In genomic region chr2:133809485-133809884, GRCh38 we compare ENCODE assay signal across 29 cellular contexts.
"Had no signal": no experiment of that assay in that cellular context is flagged by ENCODE, and none has a peak within 500 bp of the region (broad histone marks: within the 10 kb centered on the region; RNA-seq: fewer than 3 reads in every experiment).

No MANE protein-coding gene starts in this region.

- H3K4me1 Mint-ChIP-seq: immature natural killer cell, mesothelial cell of epicardium had no signal

- ATAC-seq: left colon; left lung; lower lobe of right lung; naive thymus-derived CD4-positive, alpha-beta T cell; natural killer cell treated with Interleukin-12 subunit alpha and Interleukin-12 subunit beta and Interleukin-15 and Interleukin-18, amount 100 ng/mL, for 72 hours; right lobe of liver; upper lobe of right lung had no signal

- H3K4me3 ChIP-seq: left lung, lower lobe of right lung, ovary, right atrium auricular region, right lobe of liver, smooth muscle cell, suprapubic skin, thoracic aorta, tibial artery, upper lobe of right lung had no signal

- H3K36me3 Mint-ChIP-seq: mesothelial cell of epicardium had no signal

- H3K27me3 ChIP-seq: left lung, ovary, right atrium auricular region, right lobe of liver, suprapubic skin, tibial artery, upper lobe of right lung had no signal

- H3K27ac Mint-ChIP-seq: immature natural killer cell; mesothelial cell of epicardium; natural killer cell treated with Interleukin-12 subunit alpha and Interleukin-12 subunit beta and Interleukin-15 and Interleukin-18, amount 100 ng/mL, for 72 hours; progenitor cell of endocrine pancreas; stimulated activated naive CD8-positive, alpha-beta T cell treated with anti-CD3 and anti-CD28 coated beads, Interleukin-15, Interleukin-2, amounts not matched to agents 100 ng/mL and 50 ng/mL, for 24 hours had no signal

- DNase-seq: hypothalamus; immature natural killer cell; kidney; left colon; left lung; lower lobe of right lung; mammary epithelial cell; mesendoderm; naive thymus-derived CD4-positive, alpha-beta T cell; ovary; right lobe of liver; stimulated activated CD4-positive, alpha-beta T cell treated with anti-CD3 and anti-CD28 coated beads, Interleukin-1b, Interleukin-23, amount 100 ng/mL, for 48 hours; stimulated activated CD4-positive, alpha-beta T cell treated with anti-CD3 and anti-CD28 coated beads, Interleukin-2, amount 100 ng/mL, for 48 hours; stimulated activated CD4-positive, alpha-beta T cell treated with anti-CD3 and anti-CD28 coated beads, Interleukin-4, amount 100 ng/mL, for 4 hours; stimulated activated CD8-positive, alpha-beta memory T cell treated with anti-CD3 and anti-CD28 coated beads, Interleukin-4, amount 100 ng/mL, for 48 hours; stimulated activated naive CD4-positive, alpha-beta T cell; tibial artery; trophoblast cell; upper lobe of right lung had no signal

- H3K4me2 ChIP-seq: smooth muscle cell had no signal

- H3K27ac ChIP-seq: left lung, lower lobe of right lung, ovary, right atrium auricular region, right lobe of liver, suprapubic skin, thoracic aorta, tibial artery, upper lobe of right lung had no signal

- H3K4me1 ChIP-seq: left lung, lower lobe of right lung, right atrium auricular region, right lobe of liver, suprapubic skin, tibial artery, upper lobe of right lung had no signal

- H3K9me3 ChIP-seq: lower lobe of right lung, ovary, right atrium auricular region, right lobe of liver, suprapubic skin, thoracic aorta, tibial artery, upper lobe of right lung had no signal

- H3K4me3 Mint-ChIP-seq: immature natural killer cell; mesothelial cell of epicardium; naive thymus-derived CD4-positive, alpha-beta T cell; natural killer cell treated with Interleukin-12 subunit alpha and Interleukin-12 subunit beta and Interleukin-15 and Interleukin-18, amount 100 ng/mL, for 72 hours; stimulated activated naive CD8-positive, alpha-beta T cell treated with anti-CD3 and anti-CD28 coated beads, Interleukin-15, Interleukin-2, amounts not matched to agents 100 ng/mL and 50 ng/mL, for 24 hours had no signal

- FAIRE-seq: islet of Langerhans, kidney, urothelium cell line had no signal

- H3K36me3 ChIP-seq: left lung, lower lobe of right lung, ovary, right atrium auricular region, right lobe of liver, suprapubic skin, thoracic aorta, tibial artery, upper lobe of right lung had no signal
